10 cellular contexts compared by ENCODE assay signal in genomic region chr15:30939161-30939560, GRCh38.
"Had no signal": no experiment of that assay in that cellular context is flagged by ENCODE, and none has a peak within 500 bp of the region (broad histone marks: within the 10 kb centered on the region; RNA-seq: fewer than 3 reads in every experiment).

No MANE protein-coding gene starts in this region.

- H3K4me1 ChIP-seq: HAP-1 had no signal

- H3K27ac ChIP-seq: GM23248, HL-60 had no signal

- H3K9me3 ChIP-seq: HAP-1 had no signal

- H3K9ac ChIP-seq: GM23248 had no signal

- H3K4me3 Mint-ChIP-seq: HFFc6, IgD-negative memory B cell had no signal

- H3K27me3 Mint-ChIP-seq: IgD-negative memory B cell had no signal

- ATAC-seq: HCT116, HepG2 had no signal

- H3K27ac Mint-ChIP-seq: HFFc6, IgD-negative memory B cell had no signal

- H3K4me3 ChIP-seq: GM23248, HAP-1 had no signal

- DNase-seq: GM23248, GOT3, H7, HFFc6, KG1 had no signal

- H2AFZ ChIP-seq: GM23248 had no signal
